ENCODE assay signal across 17 cellular contexts in genomic region chr17:36088559-36089376, GRCh38. TPM values are rescaled to one million over a fixed set of nuclear protein-coding genes. Genes with fewer than 3 reads are reported as not detected.
DNase-seq lines count a peak whose midpoint lies in the region; ATAC-seq and TF ChIP-seq lines count a peak whose summit lies in the region.
"Had no signal": no experiment of that assay in that cellular context is flagged by ENCODE, and none has a peak within 500 bp of the region (broad histone marks: within the 10 kb centered on the region; RNA-seq: fewer than 3 reads in every experiment).

No MANE protein-coding gene starts in this region.

- POLR2A ChIA-PET in activated CD4-positive, alpha-beta memory T cell treated with anti-CD3 and anti-CD28 coated beads, Interleukin-2, amount 10 ng/mL, durations not matched to agents 7 days and 5 days (lab: Charles Lee), result no interaction called here

- peak overlapping the region; percentile 42 for H3K27ac Mint-ChIP-seq in activated CD4-positive, alpha-beta memory T cell treated with anti-CD3 and anti-CD28 coated beads, Interleukin-2, amount 10 ng/mL, durations not matched to agents 7 days and 5 days
- H3K27ac Mint-ChIP-seq in naive B cell, result peak overlapping the region; percentile 34 to 97 (median 96)

- H3K9me3 ChIP-seq in ascending aorta, result no peaks in the 10 kb centered on the region
- H3K9me3 ChIP-seq: colonic mucosa, SJSA1, upper lobe of left lung had no signal

- no peak overlapping the region for H3K27ac ChIP-seq in ascending aorta
- H3K27ac ChIP-seq: colonic mucosa, SJSA1 had no signal

- ATAC-seq in naive B cell (ENCODE audit: low read depth in 2 of 2), result no peak
- ATAC-seq: K562, left colon had no signal

- no peaks in the 10 kb centered on the region for H3K36me3 Mint-ChIP-seq in activated CD4-positive, alpha-beta memory T cell treated with anti-CD3 and anti-CD28 coated beads, Interleukin-2, amount 10 ng/mL, durations not matched to agents 7 days and 5 days (ENCODE audit: low read depth)
- H3K36me3 Mint-ChIP-seq in naive B cell, result peaks cover 0 to 11% of the 10 kb centered on the region in 2 donors

- H3K9me3 Mint-ChIP-seq in activated CD4-positive, alpha-beta memory T cell treated with anti-CD3 and anti-CD28 coated beads, Interleukin-2, amount 10 ng/mL, durations not matched to agents 7 days and 5 days, result no peaks in the 10 kb centered on the region
- no peaks in the 10 kb centered on the region for H3K9me3 Mint-ChIP-seq in naive B cell

- peaks cover 72% of the 10 kb centered on the region for H3K4me1 Mint-ChIP-seq in activated CD4-positive, alpha-beta memory T cell treated with anti-CD3 and anti-CD28 coated beads, Interleukin-2, amount 10 ng/mL, durations not matched to agents 7 days and 5 days
- H3K4me1 Mint-ChIP-seq in naive B cell, result peaks cover 50 to 68% (median 59%) of the 10 kb centered on the region in 3 donors

- H3K27me3 ChIP-seq in ascending aorta, result no peaks in the 10 kb centered on the region
- H3K27me3 ChIP-seq: colonic mucosa, SJSA1, upper lobe of left lung had no signal

- TF ChIP-seq CTCF in GM12865 (IDR thresholded peaks at IDR 0.05; ENCODE audit: insufficient read depth, low read depth, low read length, missing control alignments) (no peak), ascending aorta (IDR thresholded peaks at IDR 0.05) (no peak)

- peak; percentile 83 for DNase-seq in NK-92 treated with Interleukin-12 subunit alpha and Interleukin-12 subunit beta, amount 100 ng/mL, for 24 hours (lab: John Stamatoyannopoulos, UW)
- DNase-seq in NK-92 (lab: John Stamatoyannopoulos, UW; ENCODE audit: unreplicated experiment) (no peak), GM12865 (ENCODE audit: low read depth) (peak; percentile 29), naive B cell (no peak), NCI-H1930 (lab: John Stamatoyannopoulos, UW) (no peak), C1 segment of cervical spinal cord (lab: John Stamatoyannopoulos, UW) (no peak), ascending aorta (ENCODE audit: low spot score in 2 of 2) (no peak)
- no peak for DNase-seq in activated CD4-positive, alpha-beta memory T cell treated with anti-CD3 and anti-CD28 coated beads, Interleukin-2, amount 10 ng/mL, durations not matched to agents 7 days and 5 days
- DNase-seq: 8988T, amniotic stem cell, colonic mucosa, EL, left colon, upper lobe of left lung had no signal

- CTCF ChIA-PET in activated CD4-positive, alpha-beta memory T cell treated with anti-CD3 and anti-CD28 coated beads, Interleukin-2, amount 10 ng/mL, durations not matched to agents 7 days and 5 days (lab: Charles Lee), result no interaction called here

- no peaks in the 10 kb centered on the region for H3K27me3 Mint-ChIP-seq in activated CD4-positive, alpha-beta memory T cell treated with anti-CD3 and anti-CD28 coated beads, Interleukin-2, amount 10 ng/mL, durations not matched to agents 7 days and 5 days
- no peaks in the 10 kb centered on the region for H3K27me3 Mint-ChIP-seq in naive B cell

- no peaks in the 10 kb centered on the region for H3K4me1 ChIP-seq in ascending aorta
- H3K4me1 ChIP-seq: colonic mucosa, SJSA1 had no signal

- intact Hi-C loops in ascending aorta (cut with DNase I), result no loop called here

- H3K36me3 ChIP-seq in ascending aorta, result no peaks in the 10 kb centered on the region
- H3K36me3 ChIP-seq: colonic mucosa, SJSA1, upper lobe of left lung had no signal

- H3K4me3 ChIP-seq in GM12865 (ENCODE audit: low read depth, low read length) (peak overlapping the region; percentile 55), ascending aorta (no peak overlapping the region)
- H3K4me3 ChIP-seq: colonic mucosa, K562, SJSA1 had no signal

- H3K4me3 Mint-ChIP-seq in activated CD4-positive, alpha-beta memory T cell treated with anti-CD3 and anti-CD28 coated beads, Interleukin-2, amount 10 ng/mL, durations not matched to agents 7 days and 5 days, result peak overlapping the region; percentile 35
- H3K4me3 Mint-ChIP-seq in naive B cell, result peak overlapping the region; percentile 80 to 92 (median 87)

RNA-seq across cellular contexts. Expression of gene CCL3, which starts 1.2 kb away (rescaled TPM):
- total RNA-seq in activated CD4-positive, alpha-beta memory T cell treated with anti-CD3 and anti-CD28 coated beads, Interleukin-2, amount 10 ng/mL, durations not matched to agents 7 days and 5 days, result 100 to 1,000 TPM; 106 to 112 TPM
- polyA plus RNA-seq in naive B cell (ENCODE audit: low read depth in 6 of 6), result 10 to 100 TPM in 3 of 6 donors, 1 to 10 TPM in 3; 7.0 to 36.8 (median 13.0) TPM
- not detected for total RNA-seq in ascending aorta
- total RNA-seq: OCI-LY7, SJSA1 had no signal
- polyA plus RNA-seq: K562 had no signal

RNA-seq across cellular contexts. Expression of gene CCL4, which starts 14.9 kb away (rescaled TPM):
- total RNA-seq in activated CD4-positive, alpha-beta memory T cell treated with anti-CD3 and anti-CD28 coated beads, Interleukin-2, amount 10 ng/mL, durations not matched to agents 7 days and 5 days, result 10 to 100 TPM; 46.8 to 50.4 TPM
- 10 to 100 TPM in 3 of 6 donors, 1 to 10 TPM in 2, under 1 TPM in 1; 0.79 to 43.5 (median 19.5) TPM for polyA plus RNA-seq in naive B cell (ENCODE audit: low read depth in 6 of 6)
- total RNA-seq in ascending aorta, result not detected
- total RNA-seq: SJSA1 had no signal
- polyA plus RNA-seq: K562 had no signal

RNA-seq across cellular contexts. Expression of gene CCL18, which starts 24.7 kb away (rescaled TPM):
- total RNA-seq in activated CD4-positive, alpha-beta memory T cell treated with anti-CD3 and anti-CD28 coated beads, Interleukin-2, amount 10 ng/mL, durations not matched to agents 7 days and 5 days, result not detected
- polyA plus RNA-seq in naive B cell (ENCODE audit: low read depth in 6 of 6), result not detected
- total RNA-seq in ascending aorta, result not detected
- total RNA-seq: K562, OCI-LY7, SJSA1 had no signal
- polyA plus RNA-seq: K562 had no signal

Comparison
In these comparisons a context has a peak if more than half of its experiments do, and no peak if none do; other contexts are left out.
1. DNase-seq: peak in NK-92 treated with Interleukin-12 subunit alpha and Interleukin-12 subunit beta, amount 100 ng/mL, for 24 hours (single experiment) and GM12865 (single experiment); none in NK-92 (single experiment), activated CD4-positive, alpha-beta memory T cell treated with anti-CD3 and anti-CD28 coated beads, Interleukin-2, amount 10 ng/mL, durations not matched to agents 7 days and 5 days (single experiment), naive B cell (single experiment), NCI-H1930 (0 of 2), C1 segment of cervical spinal cord (0 of 14) and ascending aorta (0 of 2).
2. RNA of gene CCL3, which starts 1.2 kb away (total RNA-seq): 106 to 112 TPM in activated CD4-positive, alpha-beta memory T cell treated with anti-CD3 and anti-CD28 coated beads, Interleukin-2, amount 10 ng/mL, durations not matched to agents 7 days and 5 days; not detected in ascending aorta (single experiment); every median in the first group is over 100 times any median in the second.
3. RNA of gene CCL4, which starts 14.9 kb away (total RNA-seq): 46.8 to 50.4 TPM in activated CD4-positive, alpha-beta memory T cell treated with anti-CD3 and anti-CD28 coated beads, Interleukin-2, amount 10 ng/mL, durations not matched to agents 7 days and 5 days; not detected in ascending aorta (single experiment); every median in the first group is over 10 times any median in the second.